28 cellular contexts compared by ENCODE assay signal in the genomic region with DNA sequence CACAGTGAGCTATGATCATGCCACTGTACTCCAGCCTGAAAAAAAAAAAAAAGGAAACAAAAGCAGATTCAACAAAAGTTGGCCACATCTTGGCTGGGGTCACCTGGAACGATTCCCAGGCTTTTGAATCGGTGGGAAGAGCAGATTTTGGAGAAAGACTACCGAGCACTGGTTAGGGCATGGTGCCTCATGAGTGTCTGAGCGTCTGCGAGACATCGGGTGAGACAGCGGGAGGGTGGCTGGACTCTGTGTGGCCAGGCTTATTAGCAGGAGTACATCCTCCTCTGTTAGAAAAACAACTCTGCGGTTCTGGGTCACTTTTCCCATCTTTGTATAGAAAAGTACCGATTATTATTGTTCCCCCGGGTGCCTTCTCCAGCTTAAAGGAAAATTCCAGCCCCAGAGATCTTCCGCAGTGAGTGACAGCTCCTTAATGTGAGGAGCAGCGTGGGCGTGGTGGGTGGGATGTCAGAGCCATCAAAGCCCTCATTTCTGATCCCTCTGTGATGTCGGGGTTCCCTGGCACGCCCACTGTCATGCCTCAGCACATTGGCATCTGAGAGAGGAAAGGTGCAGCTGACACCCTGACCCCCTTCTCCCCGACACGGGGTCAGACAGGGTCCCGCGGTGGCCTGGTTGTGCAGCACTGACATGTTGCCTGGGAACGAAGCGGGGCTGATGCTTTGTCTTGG. TPM values are rescaled to one million over a fixed set of nuclear protein-coding genes. Genes with fewer than 3 reads are reported as not detected.
A peak's percentile ranks its signal among the peaks of the same experiment; 100 is the strongest.
DNase-seq lines count a peak whose midpoint lies in the region; TF ChIP-seq lines count a peak whose summit lies in the region.
"Had no signal": no experiment of that assay in that cellular context is flagged by ENCODE, and none has a peak within 500 bp of the region (broad histone marks: within the 10 kb centered on the region; RNA-seq: fewer than 3 reads in every experiment).

No MANE protein-coding gene starts in this region.

- H3K4me2 ChIP-seq in DOHH2 (ENCODE audit: low read length) = peak overlapping the region; percentile 3; the same call in 1 of the 2 replicates

- no peaks in the 10 kb centered on the region for H3K27me3 ChIP-seq in DOHH2 (ENCODE audit: control insufficient read depth, low read length)
- H3K27me3 ChIP-seq in SJSA1 (replicated peaks) = no peaks in the 10 kb centered on the region
- H3K27me3 ChIP-seq in sigmoid colon = no peaks in the 10 kb centered on the region
- H3K27me3 ChIP-seq in Peyer's patch = no peaks in the 10 kb centered on the region
- H3K27me3 ChIP-seq: ovary, vagina had no signal

- no peaks in the 10 kb centered on the region for H3K9me3 Mint-ChIP-seq in osteocyte (ENCODE audit: unreplicated experiment)
- H3K9me3 Mint-ChIP-seq: activated naive CD4-positive, alpha-beta T cell treated with anti-CD3 and anti-CD28 coated beads, Interleukin-2, amount 50 U/mL, for 72 hours; activated T-helper 17 cell treated with anti-CD3 and anti-CD28 coated beads, Interleukin-2, amount 50 U/mL, for 72 hours; CD4-positive, alpha-beta T cell; effector memory CD8-positive, alpha-beta T cell; HFFc6; T-helper 2 cell treated with Interferon-gamma antibody and Interleukin-4, amounts not matched to agents 5 μg/mL and 100 μg/mL, for 36 hours had no signal

- H3K36me3 ChIP-seq in DOHH2 (ENCODE audit: control insufficient read depth, low read length) (peaks cover 8% of the 10 kb centered on the region), SJSA1 (no peaks in the 10 kb centered on the region), sigmoid colon (no peaks in the 10 kb centered on the region), Peyer's patch (no peaks in the 10 kb centered on the region)
- H3K36me3 ChIP-seq: esophagus squamous epithelium, gastroesophageal sphincter, ovary, SJCRH30, vagina had no signal

- peaks cover 93% of the 10 kb centered on the region for H3K79me2 ChIP-seq in DOHH2 (ENCODE audit: control insufficient read depth, low read length)

- H4K20me1 ChIP-seq in DOHH2 (ENCODE audit: control insufficient read depth, insufficient read depth, low read depth, low read length) = no peaks in the 10 kb centered on the region

- H3K4me3 Mint-ChIP-seq in osteocyte (ENCODE audit: unreplicated experiment) = peak overlapping the region; percentile 7
- H3K4me3 Mint-ChIP-seq: activated T-helper 17 cell treated with anti-CD3 and anti-CD28 coated beads, Interleukin-2, amount 50 U/mL, for 72 hours; CD4-positive, alpha-beta T cell; effector memory CD8-positive, alpha-beta T cell; HFFc6; T-helper 2 cell treated with Interferon-gamma antibody and Interleukin-4, amounts not matched to agents 5 μg/mL and 100 μg/mL, for 36 hours had no signal

- H3K27ac ChIP-seq in DOHH2 (ENCODE audit: low read depth, low read length) (no peak overlapping the region), SJSA1 (no peak overlapping the region), sigmoid colon (no peak overlapping the region), Peyer's patch (no peak overlapping the region)
- H3K27ac ChIP-seq: esophagus squamous epithelium, gastroesophageal sphincter, ovary, SJCRH30, vagina, VCaP had no signal

- H3K9me3 ChIP-seq in DOHH2 (ENCODE audit: control insufficient read depth, insufficient read depth, low read length) (no peaks in the 10 kb centered on the region), SJSA1 (replicated peaks) (no peaks in the 10 kb centered on the region), sigmoid colon (no peaks in the 10 kb centered on the region), Peyer's patch (no peaks in the 10 kb centered on the region)
- H3K9me3 ChIP-seq: esophagus squamous epithelium, gastroesophageal sphincter, ovary, SJCRH30, vagina had no signal

- no peak overlapping the region for H3K4me3 ChIP-seq in DOHH2 (ENCODE audit: low read length)
- H3K4me3 ChIP-seq in SJSA1 = no peak overlapping the region
- H3K4me3 ChIP-seq in sigmoid colon = no peak overlapping the region
- H3K4me3 ChIP-seq in Peyer's patch = no peak overlapping the region
- H3K4me3 ChIP-seq: esophagus squamous epithelium, gastroesophageal sphincter, ovary, SJCRH30, vagina had no signal

- no peaks in the 10 kb centered on the region for H3F3A ChIP-seq in DOHH2 (ENCODE audit: control insufficient read depth, insufficient read depth)

- no peaks in the 10 kb centered on the region for H3K27me3 Mint-ChIP-seq in osteocyte (ENCODE audit: unreplicated experiment)
- H3K27me3 Mint-ChIP-seq: effector memory CD8-positive, alpha-beta T cell had no signal

- H3K9me2 ChIP-seq in DOHH2 (replicated peaks; ENCODE audit: control insufficient read depth, low read length) = no peaks in the 10 kb centered on the region

- intact Hi-C loops in sigmoid colon (cut with DNase I) = no loop called here

- in situ Hi-C loops in GM13977 (cut with MboI; ENCODE audit: low pct_unique_long_range_greater_than_20kb, low sequenced_read_pairs, unreplicated experiment) = loop anchor here (10.0 kb wide), 1 partner anchor 51 kb away; no protein-coding TSS in a partner anchor
- in situ Hi-C loops in KBM-7 (cut with MboI; ENCODE audit: low pct_unique_long_range_greater_than_20kb, low sequenced_read_pairs) = no loop called here

- no peak for TF ChIP-seq CTCF in DOHH2 (IDR thresholded peaks at IDR 0.05; ENCODE audit: low read depth, low read length, poor library complexity, severe bottlenecking)
- no peak for TF ChIP-seq CTCF in osteocyte (IDR thresholded peaks at IDR 0.05)
- no peak for TF ChIP-seq CTCF in GM13977 (IDR thresholded peaks at IDR 0.05; ENCODE audit: extremely low read depth, insufficient read depth, missing control alignments)
- TF ChIP-seq CTCF in sigmoid colon (IDR thresholded peaks at IDR 0.05) = no peak
- no peak for TF ChIP-seq CTCF in Peyer's patch (IDR thresholded peaks at IDR 0.05)

- H3K4me1 ChIP-seq in DOHH2 (ENCODE audit: control insufficient read depth, low read length) (peaks cover 47% of the 10 kb centered on the region), SJSA1 (replicated peaks) (peaks cover 25% of the 10 kb centered on the region), sigmoid colon (peaks cover 0 to 6% (median 0%) of the 10 kb centered on the region in 4 donors), Peyer's patch (no peaks in the 10 kb centered on the region)
- H3K4me1 ChIP-seq: esophagus squamous epithelium, SJCRH30, vagina had no signal

- no peak for TF ChIP-seq EP300 in sigmoid colon (IDR thresholded peaks at IDR 0.05)

- WGBS in sigmoid colon, 2 donors = 71 to 78% methylated on average over 21 of the region's 21 CpGs

- peak overlapping the region; percentile 54 for H3K27ac Mint-ChIP-seq in osteocyte (ENCODE audit: unreplicated experiment)
- H3K27ac Mint-ChIP-seq: activated naive CD4-positive, alpha-beta T cell treated with anti-CD3 and anti-CD28 coated beads, Interleukin-2, amount 50 U/mL, for 72 hours; activated T-helper 17 cell treated with anti-CD3 and anti-CD28 coated beads, Interleukin-2, amount 50 U/mL, for 72 hours; CD4-positive, alpha-beta T cell; HFFc6; T-helper 2 cell treated with Interferon-gamma antibody and Interleukin-4, amounts not matched to agents 5 μg/mL and 100 μg/mL, for 36 hours had no signal

- TF ChIP-seq POLR2A in sigmoid colon (IDR thresholded peaks at IDR 0.05) (no peak), Peyer's patch (IDR thresholded peaks at IDR 0.05) (no peak)

- no peaks in the 10 kb centered on the region for H3K36me3 Mint-ChIP-seq in osteocyte (ENCODE audit: unreplicated experiment)
- H3K36me3 Mint-ChIP-seq: activated naive CD4-positive, alpha-beta T cell treated with anti-CD3 and anti-CD28 coated beads, Interleukin-2, amount 50 U/mL, for 72 hours had no signal

- peaks cover 23% of the 10 kb centered on the region for H3K4me1 Mint-ChIP-seq in osteocyte (ENCODE audit: unreplicated experiment)

- DNase-seq in SJSA1 (ENCODE audit: low read depth in 1 of 2, low spot score in 2 of 2) (peak; percentile 68 to 69), ecto neural progenitor cell (ENCODE audit: low spot score) (peak; percentile 57), osteocyte (ENCODE audit: extremely low spot score, unreplicated experiment) (no peak), GM13977 (ENCODE audit: low spot score) (no peak), sigmoid colon (no peak), KBM-7 (no peak), Peyer's patch (no peak)
- DNase-seq: activated CD4-positive, alpha-beta T cell treated with anti-CD3 and anti-CD28 coated beads, Interleukin-2, amount 50 U/mL, for 1 hour; CD4-positive, alpha-beta T cell; DMS 273 treated with DMSO at 0.1 percent for 48 hours; effector memory CD8-positive, alpha-beta T cell; esophagus squamous epithelium; GDM1; HFFc6; mammary epithelial cell; NCI-H1105; NCI-H2081; NCI-H446 treated with DMSO at 0.1 percent for 48 hours; SJCRH30; stimulated activated CD4-positive, alpha-beta T cell treated with anti-CD3 and anti-CD28 coated beads, Interleukin-1b, Interleukin-23, amount 100 ng/mL, for 48 hours had no signal

RNA-seq across cellular contexts. Expression of gene RGS9, which starts 6.9 kb away (rescaled TPM):
- 9.2 and 11.2 TPM in 2 replicates for total RNA-seq in SJSA1 (2014; rRNA removed; shearing (Covaris generic))
- 4.0 and 6.5 TPM in 2 replicates for total RNA-seq in osteocyte
- 10 to 100 TPM; 12.4 to 30.5 (median 19.3) TPM for total RNA-seq in sigmoid colon
- polyA plus RNA-seq in sigmoid colon = 10 to 100 TPM in 2 of 3 donors, 1 to 10 TPM in 1; 5.0 to 16.9 (median 10.8) TPM
- 10 to 100 TPM in 1 of 4 donors, 1 to 10 TPM in 3; 4.0 to 25.6 (median 7.9) TPM for total RNA-seq in Peyer's patch

Comparison
In these comparisons a context has a peak if more than half of its experiments do, and no peak if none do; other contexts are left out.
1. DNase-seq: peak in SJSA1 (2 of 2) and ecto neural progenitor cell (single experiment); none in osteocyte (single experiment), GM13977 (single experiment), sigmoid colon (single experiment), KBM-7 (single experiment) and Peyer's patch (0 of 3).